ENCODE assay signal across 8 cellular contexts in the genomic region with DNA sequence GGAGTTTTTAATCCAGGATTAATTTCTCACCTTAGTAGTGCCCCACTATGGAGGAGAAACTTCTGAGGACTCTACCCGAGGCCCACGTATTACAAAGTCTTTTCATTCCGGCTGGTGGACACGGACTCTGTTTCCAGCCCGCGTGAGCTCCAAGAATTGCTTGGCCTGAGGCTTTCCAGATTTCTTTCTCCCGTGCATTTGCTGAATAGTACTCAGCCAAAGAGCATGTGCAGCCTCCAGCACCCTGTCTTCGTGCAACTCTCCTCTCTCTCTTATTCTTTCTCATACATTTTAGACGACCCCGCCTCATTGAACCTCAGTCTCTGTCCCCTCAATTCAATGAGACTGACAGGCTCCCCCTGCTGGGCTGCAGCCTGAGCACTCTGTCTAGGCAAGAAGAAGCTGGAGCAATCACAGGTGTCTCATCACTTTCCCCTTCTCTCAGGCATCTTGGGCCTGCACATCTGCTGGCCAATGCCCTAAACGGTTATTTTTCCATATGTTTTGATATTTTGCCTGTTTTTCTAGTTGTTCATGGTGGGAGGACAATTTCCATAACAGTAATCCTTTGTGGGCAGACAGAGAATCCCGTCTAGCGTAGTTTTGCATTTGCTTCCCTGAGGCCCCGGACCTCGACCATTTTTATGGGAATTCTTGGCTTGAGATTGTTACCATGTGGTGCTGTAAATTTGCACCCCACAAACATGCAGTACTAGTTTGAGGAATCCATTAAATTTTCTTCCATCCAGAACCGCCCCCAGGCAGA. TPM values are rescaled to one million over a fixed set of nuclear protein-coding genes. Genes with fewer than 3 reads are reported as not detected.
DNase-seq lines count a peak whose midpoint lies in the region; ATAC-seq and TF ChIP-seq lines count a peak whose summit lies in the region.

No MANE protein-coding gene starts in this region.

- H3K9me3 ChIP-seq in A673 (ENCODE audit: low read depth, low read length, poor library complexity, severe bottlenecking) (no peaks in the 10 kb centered on the region), colonic mucosa (no peaks in the 10 kb centered on the region)

- peak overlapping the region; percentile 2 for H3K4me3 Mint-ChIP-seq in activated CD4-positive, alpha-beta T cell treated with anti-CD3 and anti-CD28 coated beads for 36 hours

- no peak overlapping the region for H3K9ac ChIP-seq in colonic mucosa (ENCODE audit: low read depth in 2 of 2, low read length in 2 of 2)

- DNase-seq in A673 (ENCODE audit: low spot score) (peak; percentile 60), GM13977 (ENCODE audit: low spot score) (peak; percentile 54), NCI-H1092 treated with DMSO at 0.1 percent for 48 hours (lab: John Stamatoyannopoulos, UW) (peak; percentile 36), colonic mucosa (peak; percentile 82), lung microvascular endothelial cell (ENCODE audit: low read depth in 2 of 2) (peak; percentile 50 to 66)
- peak; percentile 88 for DNase-seq in activated CD4-positive, alpha-beta T cell treated with anti-CD3 and anti-CD28 coated beads for 36 hours
- peak; percentile 28 to 56 for DNase-seq in stimulated activated CD8-positive, alpha-beta memory T cell treated with anti-CD3 and anti-CD28 coated beads, Interleukin-2, amount 100 ng/mL, for 1 hour (ENCODE audit: low read depth in 2 of 2)

- in situ Hi-C loops in GM13977 (cut with MboI; ENCODE audit: low pct_unique_long_range_greater_than_20kb, low sequenced_read_pairs, unreplicated experiment), result no loop called here

- peak; percentile 34 for ATAC-seq in activated CD4-positive, alpha-beta T cell treated with anti-CD3 and anti-CD28 coated beads for 36 hours
- ATAC-seq in HG02973 (IDR thresholded peaks at IDR 0.05; ENCODE audit: unreplicated experiment), result no peak

- H3K4me1 Mint-ChIP-seq in activated CD4-positive, alpha-beta T cell treated with anti-CD3 and anti-CD28 coated beads for 36 hours, result peaks cover 65% of the 10 kb centered on the region

- BruUV-seq in A673 (replicated peaks; lab: Mats Ljungman, UMichigan), result no TSS peak

- no peaks in the 10 kb centered on the region for H3K4me1 ChIP-seq in A673 (ENCODE audit: insufficient read depth, low read length, poor library complexity, severe bottlenecking)
- no peaks in the 10 kb centered on the region for H3K4me1 ChIP-seq in colonic mucosa

- POLR2A ChIA-PET in A673 (lab: Charles Lee; ENCODE audit: low non-redundant PET), result no interaction called here
- POLR2A ChIA-PET in activated CD4-positive, alpha-beta T cell treated with anti-CD3 and anti-CD28 coated beads for 36 hours (lab: Charles Lee), result interaction anchor here (0.6 to 0.7 kb wide), 2 partner anchors 9 to 188 kb away, joined by 3 read pairs; no protein-coding TSS in a partner anchor

- intact Hi-C loops in A673 (cut with micrococcal nuclease; ENCODE audit: unreplicated experiment), result loop anchor here (1.0 kb wide), 1 partner anchor 131 kb away; no protein-coding TSS in a partner anchor
- intact Hi-C loops in activated CD4-positive, alpha-beta T cell treated with anti-CD3 and anti-CD28 coated beads for 36 hours (cut with DNase I, micrococcal nuclease), result loop anchor here (1.0 to 5.0 kb wide), 4 partner anchors 69 to 539 kb away; no protein-coding TSS in a partner anchor
- intact Hi-C loops in colonic mucosa (cut with DNase I), result loop anchor here (5.0 kb wide), 3 partner anchors 46 to 131 kb away; no protein-coding TSS in a partner anchor

- peak; percentile 94 for TF ChIP-seq CTCF in A673 (conservative IDR thresholded peaks at IDR 0.05; ENCODE audit: low read depth, low read length)
- TF ChIP-seq CTCF in GM13977 (IDR thresholded peaks at IDR 0.05; ENCODE audit: extremely low read depth, insufficient read depth, missing control alignments), result peak; percentile 89
- TF ChIP-seq CTCF in colonic mucosa (IDR thresholded peaks at IDR 0.05), result peak; percentile 70

- no peaks in the 10 kb centered on the region for H3K27me3 ChIP-seq in A673 (replicated peaks; ENCODE audit: insufficient read depth, low read depth, low read length, poor library complexity)
- H3K27me3 ChIP-seq in colonic mucosa, result no peaks in the 10 kb centered on the region

- no peak overlapping the region for H3K27ac ChIP-seq in A673 (ENCODE audit: low read depth, low read length, poor library complexity, severe bottlenecking)
- peak overlapping the region; percentile 48 for H3K27ac ChIP-seq in colonic mucosa

- CTCF ChIA-PET in A673 (lab: Charles Lee), result interaction anchor here (0.5 to 2.2 kb wide), 6 partner anchors 11 to 158 kb away, joined by 3 to 5 read pairs (median 4); no protein-coding TSS in a partner anchor
- CTCF ChIA-PET in activated CD4-positive, alpha-beta T cell treated with anti-CD3 and anti-CD28 coated beads for 36 hours (lab: Charles Lee), result interaction anchor here (0.6 to 6.4 kb wide), 47 partner anchors 8 to 531 kb away, joined by 3 to 67 read pairs (median 6); a partner anchor contains a TSS

- no peaks in the 10 kb centered on the region for H3K36me3 Mint-ChIP-seq in activated CD4-positive, alpha-beta T cell treated with anti-CD3 and anti-CD28 coated beads for 36 hours (ENCODE audit: low read depth)

- H3K27me3 Mint-ChIP-seq in activated CD4-positive, alpha-beta T cell treated with anti-CD3 and anti-CD28 coated beads for 36 hours, result no peaks in the 10 kb centered on the region

- peak overlapping the region; percentile 99 for H3K27ac Mint-ChIP-seq in activated CD4-positive, alpha-beta T cell treated with anti-CD3 and anti-CD28 coated beads for 36 hours

- H3K4me3 ChIP-seq in A673 (ENCODE audit: low read depth, low read length, poor library complexity, severe bottlenecking) (no peak overlapping the region), colonic mucosa (no peak overlapping the region)

- H3K36me3 ChIP-seq in A673 (ENCODE audit: insufficient read depth, low read length, poor library complexity, severe bottlenecking) (no peaks in the 10 kb centered on the region), colonic mucosa (no peaks in the 10 kb centered on the region)

- H3K9me3 Mint-ChIP-seq in activated CD4-positive, alpha-beta T cell treated with anti-CD3 and anti-CD28 coated beads for 36 hours (ENCODE audit: low read depth), result no peaks in the 10 kb centered on the region

RNA-seq across cellular contexts. Expression of a gene that starts 50.0 kb away (rescaled TPM):
- total RNA-seq in A673 (2021) (22.5 and 24.0 TPM in 2 replicates), colonic mucosa (10 to 100 TPM; 23.6 to 59.0 TPM), lung microvascular endothelial cell (18.1 and 34.3 TPM in 2 replicates)
- 10 to 100 TPM; 82.6 to 95.3 TPM for total RNA-seq in activated CD4-positive, alpha-beta T cell treated with anti-CD3 and anti-CD28 coated beads for 36 hours

Comparison
In these comparisons a context has a peak if more than half of its experiments do, and no peak if none do; other contexts are left out.
1. DNase-seq: peak in every context shown above with its lines; median percentile 88 in activated CD4-positive, alpha-beta T cell treated with anti-CD3 and anti-CD28 coated beads for 36 hours; 82 in colonic mucosa; 60 in A673; 58 in lung microvascular endothelial cell; 54 in GM13977; 42 in stimulated activated CD8-positive, alpha-beta memory T cell treated with anti-CD3 and anti-CD28 coated beads, Interleukin-2, amount 100 ng/mL, for 1 hour; 36 in NCI-H1092 treated with DMSO at 0.1 percent for 48 hours.